In genomic region chr5:124902097-124902821, GRCh38 we compare ENCODE assay signal across 8 cellular contexts.
DNase-seq lines count a peak whose midpoint lies in the region; ATAC-seq and TF ChIP-seq lines count a peak whose summit lies in the region.

No MANE protein-coding gene starts in this region.

- H3K4me2 ChIP-seq in parathyroid adenoma (ENCODE audit: low read length) = no peak overlapping the region

- H2AFZ ChIP-seq in parathyroid adenoma = peak overlapping the region; percentile 9

- no peak overlapping the region for H3K4me3 ChIP-seq in BE2C (ENCODE audit: low read depth, low read length)
- H3K4me3 ChIP-seq in astrocyte of the spinal cord (ENCODE audit: low read depth, low read length) = no peak overlapping the region
- H3K4me3 ChIP-seq in parathyroid adenoma (ENCODE audit: low read depth, low read length) = no peak overlapping the region

- no peak for TF ChIP-seq CTCF in BE2C (IDR thresholded peaks at IDR 0.05; ENCODE audit: low read depth, low read length)
- no peak for TF ChIP-seq CTCF in astrocyte of the spinal cord (IDR thresholded peaks at IDR 0.05; ENCODE audit: low read depth, low read length)
- TF ChIP-seq CTCF in parathyroid adenoma (IDR thresholded peaks at IDR 0.05) = no peak
- no peak for TF ChIP-seq CTCF in RWPE1 (conservative IDR thresholded peaks at IDR 0.05; ENCODE audit: low read depth)

- no peaks in the 10 kb centered on the region for H3K79me2 ChIP-seq in parathyroid adenoma

- POLR2A ChIA-PET in RWPE1 (lab: Yijun Ruan, JAX; ENCODE audit: low non-redundant PET) = no interaction called here

- CTCF ChIA-PET in RWPE1 (lab: Yijun Ruan, JAX) = interaction anchor here (0.6 kb wide), 1 partner anchor 60 kb away, joined by 3 read pairs; no protein-coding TSS in a partner anchor

- H3K4me1 ChIP-seq in BE2C = peaks cover 21% of the 10 kb centered on the region
- H3K4me1 ChIP-seq in parathyroid adenoma = peaks cover 10% of the 10 kb centered on the region

- DNase-seq in BE2C (peak; percentile 53), NCI-H2029 treated with DMSO at 0.1 percent for 48 hours (lab: John Stamatoyannopoulos, UW) (peak; percentile 31), astrocyte of the spinal cord (ENCODE audit: low read depth, low spot score) (peak; percentile 73), RWPE1 (ENCODE audit: low spot score) (no peak), HPDE6-E6E7 (ENCODE audit: extremely low spot score) (no peak)

- no peak overlapping the region for H3K9ac ChIP-seq in parathyroid adenoma

- no peaks in the 10 kb centered on the region for H3K9me3 ChIP-seq in BE2C
- no peaks in the 10 kb centered on the region for H3K9me3 ChIP-seq in parathyroid adenoma (ENCODE audit: control insufficient read depth, low read length)

- H3K36me3 ChIP-seq in BE2C (no peaks in the 10 kb centered on the region), parathyroid adenoma (ENCODE audit: control insufficient read depth, insufficient read depth, low read length) (no peaks in the 10 kb centered on the region)

- in situ Hi-C loops in astrocyte of the spinal cord (cut with HindIII; ENCODE audit: low sequenced_read_pairs) = no loop called here

- ATAC-seq in GM18517 (IDR thresholded peaks at IDR 0.05; ENCODE audit: unreplicated experiment) (peak; percentile 98), HG02884 (IDR thresholded peaks at IDR 0.05; ENCODE audit: unreplicated experiment) (peak; percentile 99)

- H3K27ac ChIP-seq in parathyroid adenoma (no peak overlapping the region), RWPE1 (no peak overlapping the region)

- H3K27me3 ChIP-seq in BE2C = no peaks in the 10 kb centered on the region
- H3K27me3 ChIP-seq in parathyroid adenoma (ENCODE audit: control insufficient read depth, insufficient read depth, low read length) = no peaks in the 10 kb centered on the region

Comparison
In these comparisons a context has a peak if more than half of its experiments do, and no peak if none do; other contexts are left out.
1. DNase-seq: peak in BE2C (single experiment), NCI-H2029 treated with DMSO at 0.1 percent for 48 hours (single experiment) and astrocyte of the spinal cord (single experiment); none in RWPE1 (single experiment) and HPDE6-E6E7 (single experiment).